1 cellular context compared by ENCODE assay signal in the genomic region with DNA sequence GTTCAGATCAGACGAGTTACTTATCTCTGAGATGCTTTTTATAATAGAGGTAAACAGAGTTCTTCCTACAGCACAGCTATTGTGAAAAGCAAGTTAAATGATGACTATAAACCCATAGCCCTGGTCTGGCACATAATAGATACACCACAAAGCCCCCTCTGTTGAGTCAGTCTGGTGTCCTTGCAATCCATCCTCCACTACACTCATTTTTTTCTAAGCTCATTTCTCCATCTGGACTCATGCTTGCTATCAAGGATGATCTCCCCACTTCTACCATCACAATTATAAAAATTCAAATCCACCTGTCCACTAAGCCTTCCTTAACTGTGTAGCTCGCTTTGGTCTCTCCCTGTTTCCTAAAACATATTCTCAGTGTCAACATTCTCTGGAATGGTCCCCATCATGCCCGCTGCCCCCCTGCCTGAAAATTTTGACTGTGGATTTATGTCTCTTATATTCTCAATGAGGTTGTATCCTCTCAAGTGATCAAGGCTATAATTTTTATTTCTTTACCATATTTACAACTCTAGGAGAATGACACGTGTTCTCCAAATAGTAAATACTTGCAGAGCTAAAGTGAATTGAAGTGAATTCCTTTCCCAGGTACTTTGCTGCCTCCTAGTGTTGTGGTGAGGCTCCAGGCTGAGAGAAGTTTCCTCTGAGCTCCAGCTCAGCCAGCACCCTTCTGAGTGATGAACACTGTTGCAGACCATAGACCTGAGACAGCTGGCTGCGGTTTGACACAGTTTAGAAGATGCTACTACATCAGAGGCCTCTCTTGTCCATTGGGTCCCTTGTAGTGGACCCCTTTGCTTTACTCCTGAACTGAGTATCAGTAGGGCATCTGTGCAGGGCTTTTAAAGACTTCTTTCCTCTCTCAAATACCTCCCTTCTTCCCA.
TF ChIP-seq lines count a peak whose summit lies in the region.

No MANE protein-coding gene starts in this region.

TF ChIP-seq in GM23338, 12 proteins besides CTCF, POLR2A, EP300 and RAD21 (continued from another document):
- TF ChIP-seq, protein P1, sequence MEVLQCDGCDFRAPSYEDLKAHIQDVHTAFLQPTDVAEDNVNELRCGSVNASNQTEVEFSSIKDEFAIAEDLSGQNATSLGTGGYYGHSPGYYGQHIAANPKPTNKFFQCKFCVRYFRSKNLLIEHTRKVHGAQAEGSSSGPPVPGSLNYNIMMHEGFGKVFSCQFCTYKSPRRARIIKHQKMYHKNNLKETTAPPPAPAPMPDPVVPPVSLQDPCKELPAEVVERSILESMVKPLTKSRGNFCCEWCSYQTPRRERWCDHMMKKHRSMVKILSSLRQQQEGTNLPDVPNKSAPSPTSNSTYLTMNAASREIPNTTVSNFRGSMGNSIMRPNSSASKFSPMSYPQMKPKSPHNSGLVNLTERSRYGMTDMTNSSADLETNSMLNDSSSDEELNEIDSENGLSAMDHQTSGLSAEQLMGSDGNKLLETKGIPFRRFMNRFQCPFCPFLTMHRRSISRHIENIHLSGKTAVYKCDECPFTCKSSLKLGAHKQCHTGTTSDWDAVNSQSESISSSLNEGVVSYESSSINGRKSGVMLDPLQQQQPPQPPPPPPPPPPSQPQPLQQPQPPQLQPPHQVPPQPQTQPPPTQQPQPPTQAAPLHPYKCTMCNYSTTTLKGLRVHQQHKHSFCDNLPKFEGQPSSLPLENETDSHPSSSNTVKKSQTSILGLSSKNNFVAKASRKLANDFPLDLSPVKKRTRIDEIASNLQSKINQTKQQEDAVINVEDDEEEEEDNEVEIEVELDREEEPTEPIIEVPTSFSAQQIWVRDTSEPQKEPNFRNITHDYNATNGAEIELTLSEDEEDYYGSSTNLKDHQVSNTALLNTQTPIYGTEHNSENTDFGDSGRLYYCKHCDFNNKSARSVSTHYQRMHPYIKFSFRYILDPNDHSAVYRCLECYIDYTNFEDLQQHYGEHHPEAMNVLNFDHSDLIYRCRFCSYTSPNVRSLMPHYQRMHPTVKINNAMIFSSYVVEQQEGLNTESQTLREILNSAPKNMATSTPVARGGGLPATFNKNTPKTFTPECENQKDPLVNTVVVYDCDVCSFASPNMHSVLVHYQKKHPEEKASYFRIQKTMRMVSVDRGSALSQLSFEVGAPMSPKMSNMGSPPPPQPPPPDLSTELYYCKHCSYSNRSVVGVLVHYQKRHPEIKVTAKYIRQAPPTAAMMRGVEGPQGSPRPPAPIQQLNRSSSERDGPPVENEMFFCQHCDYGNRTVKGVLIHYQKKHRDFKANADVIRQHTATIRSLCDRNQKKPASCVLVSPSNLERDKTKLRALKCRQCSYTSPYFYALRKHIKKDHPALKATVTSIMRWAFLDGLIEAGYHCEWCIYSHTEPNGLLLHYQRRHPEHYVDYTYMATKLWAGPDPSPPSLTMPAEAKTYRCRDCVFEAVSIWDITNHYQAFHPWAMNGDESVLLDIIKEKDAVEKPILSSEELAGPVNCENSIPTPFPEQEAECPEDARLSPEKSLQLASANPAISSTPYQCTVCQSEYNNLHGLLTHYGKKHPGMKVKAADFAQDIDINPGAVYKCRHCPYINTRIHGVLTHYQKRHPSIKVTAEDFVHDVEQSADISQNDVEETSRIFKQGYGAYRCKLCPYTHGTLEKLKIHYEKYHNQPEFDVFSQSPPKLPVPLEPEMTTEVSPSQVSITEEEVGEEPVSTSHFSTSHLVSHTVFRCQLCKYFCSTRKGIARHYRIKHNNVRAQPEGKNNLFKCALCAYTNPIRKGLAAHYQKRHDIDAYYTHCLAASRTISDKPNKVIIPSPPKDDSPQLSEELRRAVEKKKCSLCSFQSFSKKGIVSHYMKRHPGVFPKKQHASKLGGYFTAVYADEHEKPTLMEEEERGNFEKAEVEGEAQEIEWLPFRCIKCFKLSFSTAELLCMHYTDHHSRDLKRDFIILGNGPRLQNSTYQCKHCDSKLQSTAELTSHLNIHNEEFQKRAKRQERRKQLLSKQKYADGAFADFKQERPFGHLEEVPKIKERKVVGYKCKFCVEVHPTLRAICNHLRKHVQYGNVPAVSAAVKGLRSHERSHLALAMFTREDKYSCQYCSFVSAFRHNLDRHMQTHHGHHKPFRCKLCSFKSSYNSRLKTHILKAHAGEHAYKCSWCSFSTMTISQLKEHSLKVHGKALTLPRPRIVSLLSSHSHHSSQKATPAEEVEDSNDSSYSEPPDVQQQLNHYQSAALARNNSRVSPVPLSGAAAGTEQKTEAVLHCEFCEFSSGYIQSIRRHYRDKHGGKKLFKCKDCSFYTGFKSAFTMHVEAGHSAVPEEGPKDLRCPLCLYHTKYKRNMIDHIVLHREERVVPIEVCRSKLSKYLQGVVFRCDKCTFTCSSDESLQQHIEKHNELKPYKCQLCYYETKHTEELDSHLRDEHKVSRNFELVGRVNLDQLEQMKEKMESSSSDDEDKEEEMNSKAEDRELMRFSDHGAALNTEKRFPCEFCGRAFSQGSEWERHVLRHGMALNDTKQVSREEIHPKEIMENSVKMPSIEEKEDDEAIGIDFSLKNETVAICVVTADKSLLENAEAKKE (CRISPR knock-in tag; IDR thresholded peaks at IDR 0.05) = no peak
- no peak for TF ChIP-seq ZNF114 (CRISPR knock-in tag; IDR thresholded peaks at IDR 0.05)
- no peak for TF ChIP-seq REST (IDR thresholded peaks at IDR 0.05; ENCODE audit: unreplicated experiment)
- no peak for TF ChIP-seq POLR2AphosphoS5 (IDR thresholded peaks at IDR 0.05; ENCODE audit: low read depth)
- TF ChIP-seq JUNB (IDR thresholded peaks at IDR 0.05; ENCODE audit: unreplicated experiment) = no peak
- TF ChIP-seq, protein P2, sequence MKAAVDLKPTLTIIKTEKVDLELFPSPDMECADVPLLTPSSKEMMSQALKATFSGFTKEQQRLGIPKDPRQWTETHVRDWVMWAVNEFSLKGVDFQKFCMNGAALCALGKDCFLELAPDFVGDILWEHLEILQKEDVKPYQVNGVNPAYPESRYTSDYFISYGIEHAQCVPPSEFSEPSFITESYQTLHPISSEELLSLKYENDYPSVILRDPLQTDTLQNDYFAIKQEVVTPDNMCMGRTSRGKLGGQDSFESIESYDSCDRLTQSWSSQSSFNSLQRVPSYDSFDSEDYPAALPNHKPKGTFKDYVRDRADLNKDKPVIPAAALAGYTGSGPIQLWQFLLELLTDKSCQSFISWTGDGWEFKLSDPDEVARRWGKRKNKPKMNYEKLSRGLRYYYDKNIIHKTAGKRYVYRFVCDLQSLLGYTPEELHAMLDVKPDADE (IDR thresholded peaks at IDR 0.05) = no peak
